In the genomic region with DNA sequence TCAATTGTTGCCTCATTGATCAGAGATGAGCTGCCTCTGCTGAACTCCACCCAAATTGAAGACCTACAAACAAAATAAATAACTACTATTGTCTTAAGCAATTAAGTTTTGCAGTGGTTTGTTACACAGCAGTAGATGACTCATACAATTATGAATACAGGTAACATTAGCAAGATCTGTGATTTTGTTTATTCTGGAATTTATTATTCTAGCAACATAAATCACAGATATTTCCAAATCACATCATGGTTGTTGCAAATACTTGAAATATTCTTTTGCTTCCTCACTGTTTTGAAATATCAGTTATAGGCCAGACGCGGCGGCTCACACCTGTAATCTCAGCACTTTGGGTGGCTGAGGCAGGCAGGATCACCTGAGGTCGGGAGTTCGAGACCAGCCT, we compare ENCODE assay signal across 1 cellular context.
TF ChIP-seq lines count a peak whose summit lies in the region.

No MANE protein-coding gene starts in this region.

TF ChIP-seq in A549, 52 proteins besides CTCF, POLR2A, EP300 and RAD21:
- no peak for TF ChIP-seq EHMT2 (IDR thresholded peaks at IDR 0.05; ENCODE audit: low read depth)
- no peak for TF ChIP-seq FOSL2 (IDR thresholded peaks at IDR 0.05)
- peak; percentile 64 for TF ChIP-seq FOSL2 (CRISPR knock-in tag; IDR thresholded peaks at IDR 0.05)
